Comparison of ENCODE assay signal across 8 cellular contexts in genomic region chr15:25862469-25863066, GRCh38. TPM values are rescaled to one million over a fixed set of nuclear protein-coding genes. Genes with fewer than 3 reads are reported as not detected.
DNase-seq lines count a peak whose midpoint lies in the region; TF ChIP-seq lines count a peak whose summit lies in the region.

No MANE protein-coding gene starts in this region.

- H3K9me3 Mint-ChIP-seq in MCF 10A (ENCODE audit: unreplicated experiment): peaks cover 40% of the 10 kb centered on the region

- in situ Hi-C loops in T47D (cut with HindIII; ENCODE audit: low pct_unique_long_range_greater_than_20kb, low sequenced_read_pairs): no loop called here
- in situ Hi-C loops in astrocyte of the spinal cord (cut with HindIII; ENCODE audit: low sequenced_read_pairs): no loop called here

- no TSS peak for BruUV-seq in MCF 10A (replicated peaks; lab: Mats Ljungman, UMichigan)

- CTCF ChIA-PET in MCF 10A (lab: Yijun Ruan, JAX): no interaction called here

- no peak overlapping the region for H3K27ac Mint-ChIP-seq in MCF 10A (ENCODE audit: low read depth, unreplicated experiment)

- no peaks in the 10 kb centered on the region for H3K36me3 Mint-ChIP-seq in MCF 10A (ENCODE audit: insufficient read depth, unreplicated experiment)

- intact Hi-C loops in MCF 10A (cut with micrococcal nuclease): no loop called here

- H3K4me1 Mint-ChIP-seq in MCF 10A (ENCODE audit: insufficient read depth, unreplicated experiment): no peaks in the 10 kb centered on the region

- no peak overlapping the region for H3K4me3 Mint-ChIP-seq in MCF 10A (ENCODE audit: unreplicated experiment)

- POLR2A ChIA-PET in MCF 10A (lab: Yijun Ruan, JAX): no interaction called here

- H3K27me3 Mint-ChIP-seq in MCF 10A (ENCODE audit: insufficient read depth, unreplicated experiment): no peaks in the 10 kb centered on the region

- H3K4me3 ChIP-seq in astrocyte of the spinal cord (ENCODE audit: low read depth, low read length): peak overlapping the region; percentile 55

- TF ChIP-seq CTCF in MCF 10A (IDR thresholded peaks at IDR 0.05; ENCODE audit: unreplicated experiment) (no peak), astrocyte of the spinal cord (IDR thresholded peaks at IDR 0.05; ENCODE audit: low read depth, low read length) (no peak)

- DNase-seq in T47D (ENCODE audit: low read depth in 1 of 2, low spot score in 1 of 2) (peak; percentile 60 to 91), MCF 10A (ENCODE audit: unreplicated experiment) (no peak), astrocyte of the spinal cord (ENCODE audit: low read depth, low spot score) (peak; percentile 33), left kidney (ENCODE audit: low read depth, low spot score) (peak; percentile 69), HuH-7 (ENCODE audit: low spot score) (no peak), DMS53 (lab: John Stamatoyannopoulos, UW) (no peak), NCI-H146 (lab: John Stamatoyannopoulos, UW) (no peak)
- peak; percentile 54 for DNase-seq in stimulated activated CD8-positive, alpha-beta memory T cell treated with anti-CD3 and anti-CD28 coated beads, Interleukin-4, amount 100 ng/mL, for 48 hours

RNA-seq across cellular contexts. Expression of gene ATP10A, which starts 0.6 kb away (rescaled TPM):
- not detected in 2 replicates for total RNA-seq in MCF 10A (2022)

Comparison
In these comparisons a context has a peak if more than half of its experiments do, and no peak if none do; other contexts are left out.
1. DNase-seq: peak in T47D (2 of 2), astrocyte of the spinal cord (single experiment), left kidney (single experiment) and stimulated activated CD8-positive, alpha-beta memory T cell treated with anti-CD3 and anti-CD28 coated beads, Interleukin-4, amount 100 ng/mL, for 48 hours (single experiment); none in MCF 10A (single experiment), HuH-7 (single experiment), DMS53 (single experiment) and NCI-H146 (single experiment).